ENCODE assay signal across 8 cellular contexts in genomic region chr16:14486520-14487303, GRCh38.
DNase-seq lines count a peak whose midpoint lies in the region; ATAC-seq, FAIRE-seq and TF ChIP-seq lines count a peak whose summit lies in the region.

No MANE protein-coding gene starts in this region.

- no peak for TF ChIP-seq CTCF in natural killer cell (IDR thresholded peaks at IDR 0.05)

- H3K27ac ChIP-seq in substantia nigra (ENCODE audit: low read depth, low read length, poor library complexity, severe bottlenecking): peak overlapping the region; percentile 33
- H3K27ac ChIP-seq in CD4-positive, alpha-beta memory T cell (ENCODE audit: low read depth, low read length): no peak overlapping the region

- no peaks in the 10 kb centered on the region for H3K27me3 Mint-ChIP-seq in CD4-positive, alpha-beta memory T cell
- no peaks in the 10 kb centered on the region for H3K27me3 Mint-ChIP-seq in natural killer cell (ENCODE audit: low read depth in 2 of 2)

- H3K36me3 Mint-ChIP-seq in CD4-positive, alpha-beta memory T cell: peaks cover 20 to 27% of the 10 kb centered on the region in 2 donors
- H3K36me3 Mint-ChIP-seq in natural killer cell: no peaks in the 10 kb centered on the region

- H3K36me3 ChIP-seq in CD4-positive, alpha-beta memory T cell (ENCODE audit: insufficient read depth, low read length): peaks cover 5% of the 10 kb centered on the region

- intact Hi-C loops in CD4-positive, alpha-beta memory T cell (cut with micrococcal nuclease): no loop called here
- intact Hi-C loops in natural killer cell (cut with micrococcal nuclease): no loop called here

- no peaks in the 10 kb centered on the region for H3K9me3 ChIP-seq in CD4-positive, alpha-beta memory T cell (ENCODE audit: control insufficient read depth in 1 of 2, low read length in 2 of 2)

- peaks cover 14% of the 10 kb centered on the region for H3K4me1 ChIP-seq in CD4-positive, alpha-beta memory T cell (ENCODE audit: insufficient read depth, low read length)

- ATAC-seq in natural killer cell: no peak

- CTCF ChIA-PET in CD4-positive, alpha-beta memory T cell (lab: Charles Lee; ENCODE audit: partially characterized antibody): interaction anchor here (1.4 kb wide), 1 partner anchor 564 kb away, joined by 3 read pairs; no protein-coding TSS in a partner anchor

- H3K27me3 ChIP-seq in CD4-positive, alpha-beta memory T cell (ENCODE audit: insufficient read depth, low read length): no peaks in the 10 kb centered on the region

- POLR2A ChIA-PET in CD4-positive, alpha-beta memory T cell (lab: Charles Lee; ENCODE audit: partially characterized antibody): no interaction called here

- in situ Hi-C loops in G401 (cut with HindIII; ENCODE audit: low sequenced_read_pairs): no loop called here

- no peak overlapping the region for H3K4me3 Mint-ChIP-seq in CD4-positive, alpha-beta memory T cell
- no peak overlapping the region for H3K4me3 Mint-ChIP-seq in natural killer cell

- no peak overlapping the region for H3K4me3 ChIP-seq in CD4-positive, alpha-beta memory T cell (ENCODE audit: low read length in 2 of 2)

- peak overlapping the region in 1 of 7 donors; percentile 66 for H3K27ac Mint-ChIP-seq in CD4-positive, alpha-beta memory T cell
- no peak overlapping the region for H3K27ac Mint-ChIP-seq in natural killer cell

- DNase-seq in G401 (ENCODE audit: low spot score) (peak; percentile 91), NCI-H774 (lab: John Stamatoyannopoulos, UW) (peak; percentile 51), kidney glomerular epithelial cell (lab: John Stamatoyannopoulos, UW) (peak; percentile 88), substantia nigra (lab: John Stamatoyannopoulos, UW) (peak in 47 of 49 donors; percentile 6 to 85 (median 62)), NCI-H748 (lab: John Stamatoyannopoulos, UW; ENCODE audit: unreplicated experiment) (no peak), natural killer cell (no peak)
- no peak for DNase-seq in CD4-positive, alpha-beta memory T cell

- H3K4me1 Mint-ChIP-seq in CD4-positive, alpha-beta memory T cell: peaks cover 18 to 35% (median 21%) of the 10 kb centered on the region in 4 donors
- H3K4me1 Mint-ChIP-seq in natural killer cell: peaks cover 9 to 18% of the 10 kb centered on the region in 2 donors

- FAIRE-seq in colon (lab: Jason Lieb, UNC): peak; percentile 98

- peaks cover 0 to 1% (median 0%) of the 10 kb centered on the region in 8 donors for H3K9me3 Mint-ChIP-seq in CD4-positive, alpha-beta memory T cell
- no peaks in the 10 kb centered on the region for H3K9me3 Mint-ChIP-seq in natural killer cell

Comparison
In these comparisons a context has a peak if more than half of its experiments do, and no peak if none do; other contexts are left out.
1. DNase-seq: peak in G401 (single experiment), NCI-H774 (single experiment), kidney glomerular epithelial cell (single experiment) and substantia nigra (47 of 49); none in NCI-H748 (single experiment), CD4-positive, alpha-beta memory T cell (0 of 5) and natural killer cell (single experiment).